Comparison of ENCODE assay signal across 1 cellular context in genomic region chr9:129124507-129125069, GRCh38.
TF ChIP-seq lines count a peak whose summit lies in the region.

No MANE protein-coding gene starts in this region.

TF ChIP-seq in WTC11, 78 proteins besides CTCF, POLR2A, EP300 and RAD21:
- no peak for TF ChIP-seq IRF2 (CRISPR knock-in tag; IDR thresholded peaks at IDR 0.05; ENCODE audit: borderline replicate concordance, low read depth)
- TF ChIP-seq NR2C2 (CRISPR knock-in tag; IDR thresholded peaks at IDR 0.05): no peak
- TF ChIP-seq, protein P1, sequence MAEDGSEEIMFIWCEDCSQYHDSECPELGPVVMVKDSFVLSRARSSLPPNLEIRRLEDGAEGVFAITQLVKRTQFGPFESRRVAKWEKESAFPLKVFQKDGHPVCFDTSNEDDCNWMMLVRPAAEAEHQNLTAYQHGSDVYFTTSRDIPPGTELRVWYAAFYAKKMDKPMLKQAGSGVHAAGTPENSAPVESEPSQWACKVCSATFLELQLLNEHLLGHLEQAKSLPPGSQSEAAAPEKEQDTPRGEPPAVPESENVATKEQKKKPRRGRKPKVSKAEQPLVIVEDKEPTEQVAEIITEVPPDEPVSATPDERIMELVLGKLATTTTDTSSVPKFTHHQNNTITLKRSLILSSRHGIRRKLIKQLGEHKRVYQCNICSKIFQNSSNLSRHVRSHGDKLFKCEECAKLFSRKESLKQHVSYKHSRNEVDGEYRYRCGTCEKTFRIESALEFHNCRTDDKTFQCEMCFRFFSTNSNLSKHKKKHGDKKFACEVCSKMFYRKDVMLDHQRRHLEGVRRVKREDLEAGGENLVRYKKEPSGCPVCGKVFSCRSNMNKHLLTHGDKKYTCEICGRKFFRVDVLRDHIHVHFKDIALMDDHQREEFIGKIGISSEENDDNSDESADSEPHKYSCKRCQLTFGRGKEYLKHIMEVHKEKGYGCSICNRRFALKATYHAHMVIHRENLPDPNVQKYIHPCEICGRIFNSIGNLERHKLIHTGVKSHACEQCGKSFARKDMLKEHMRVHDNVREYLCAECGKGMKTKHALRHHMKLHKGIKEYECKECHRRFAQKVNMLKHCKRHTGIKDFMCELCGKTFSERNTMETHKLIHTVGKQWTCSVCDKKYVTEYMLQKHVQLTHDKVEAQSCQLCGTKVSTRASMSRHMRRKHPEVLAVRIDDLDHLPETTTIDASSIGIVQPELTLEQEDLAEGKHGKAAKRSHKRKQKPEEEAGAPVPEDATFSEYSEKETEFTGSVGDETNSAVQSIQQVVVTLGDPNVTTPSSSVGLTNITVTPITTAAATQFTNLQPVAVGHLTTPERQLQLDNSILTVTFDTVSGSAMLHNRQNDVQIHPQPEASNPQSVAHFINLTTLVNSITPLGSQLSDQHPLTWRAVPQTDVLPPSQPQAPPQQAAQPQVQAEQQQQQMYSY (CRISPR knock-in tag; IDR thresholded peaks at IDR 0.05): no peak
- TF ChIP-seq ZNF219 (CRISPR knock-in tag; IDR thresholded peaks at IDR 0.05; ENCODE audit: borderline replicate concordance): no peak
- TF ChIP-seq ZNF138 (CRISPR knock-in tag; conservative IDR thresholded peaks at IDR 0.05): no peak
- TF ChIP-seq KAT7 (CRISPR knock-in tag; IDR thresholded peaks at IDR 0.05; ENCODE audit: borderline replicate concordance): no peak
- TF ChIP-seq NFE2L1 (CRISPR knock-in tag; IDR thresholded peaks at IDR 0.05): no peak
- TF ChIP-seq SP1 (CRISPR knock-in tag; conservative IDR thresholded peaks at IDR 0.05): no peak
- TF ChIP-seq GRHL2 (CRISPR knock-in tag; IDR thresholded peaks at IDR 0.05; ENCODE audit: insufficient replicate concordance, severe bottlenecking): no peak
- no peak for TF ChIP-seq ATF3 (CRISPR knock-in tag; conservative IDR thresholded peaks at IDR 0.05)
- TF ChIP-seq, protein P2, sequence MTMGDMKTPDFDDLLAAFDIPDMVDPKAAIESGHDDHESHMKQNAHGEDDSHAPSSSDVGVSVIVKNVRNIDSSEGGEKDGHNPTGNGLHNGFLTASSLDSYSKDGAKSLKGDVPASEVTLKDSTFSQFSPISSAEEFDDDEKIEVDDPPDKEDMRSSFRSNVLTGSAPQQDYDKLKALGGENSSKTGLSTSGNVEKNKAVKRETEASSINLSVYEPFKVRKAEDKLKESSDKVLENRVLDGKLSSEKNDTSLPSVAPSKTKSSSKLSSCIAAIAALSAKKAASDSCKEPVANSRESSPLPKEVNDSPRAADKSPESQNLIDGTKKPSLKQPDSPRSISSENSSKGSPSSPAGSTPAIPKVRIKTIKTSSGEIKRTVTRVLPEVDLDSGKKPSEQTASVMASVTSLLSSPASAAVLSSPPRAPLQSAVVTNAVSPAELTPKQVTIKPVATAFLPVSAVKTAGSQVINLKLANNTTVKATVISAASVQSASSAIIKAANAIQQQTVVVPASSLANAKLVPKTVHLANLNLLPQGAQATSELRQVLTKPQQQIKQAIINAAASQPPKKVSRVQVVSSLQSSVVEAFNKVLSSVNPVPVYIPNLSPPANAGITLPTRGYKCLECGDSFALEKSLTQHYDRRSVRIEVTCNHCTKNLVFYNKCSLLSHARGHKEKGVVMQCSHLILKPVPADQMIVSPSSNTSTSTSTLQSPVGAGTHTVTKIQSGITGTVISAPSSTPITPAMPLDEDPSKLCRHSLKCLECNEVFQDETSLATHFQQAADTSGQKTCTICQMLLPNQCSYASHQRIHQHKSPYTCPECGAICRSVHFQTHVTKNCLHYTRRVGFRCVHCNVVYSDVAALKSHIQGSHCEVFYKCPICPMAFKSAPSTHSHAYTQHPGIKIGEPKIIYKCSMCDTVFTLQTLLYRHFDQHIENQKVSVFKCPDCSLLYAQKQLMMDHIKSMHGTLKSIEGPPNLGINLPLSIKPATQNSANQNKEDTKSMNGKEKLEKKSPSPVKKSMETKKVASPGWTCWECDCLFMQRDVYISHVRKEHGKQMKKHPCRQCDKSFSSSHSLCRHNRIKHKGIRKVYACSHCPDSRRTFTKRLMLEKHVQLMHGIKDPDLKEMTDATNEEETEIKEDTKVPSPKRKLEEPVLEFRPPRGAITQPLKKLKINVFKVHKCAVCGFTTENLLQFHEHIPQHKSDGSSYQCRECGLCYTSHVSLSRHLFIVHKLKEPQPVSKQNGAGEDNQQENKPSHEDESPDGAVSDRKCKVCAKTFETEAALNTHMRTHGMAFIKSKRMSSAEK (CRISPR knock-in tag; IDR thresholded peaks at IDR 0.05; ENCODE audit: borderline replicate concordance): no peak
- no peak for TF ChIP-seq ZBTB21 (CRISPR knock-in tag; IDR thresholded peaks at IDR 0.05; ENCODE audit: borderline replicate concordance)
- TF ChIP-seq, protein P3, sequence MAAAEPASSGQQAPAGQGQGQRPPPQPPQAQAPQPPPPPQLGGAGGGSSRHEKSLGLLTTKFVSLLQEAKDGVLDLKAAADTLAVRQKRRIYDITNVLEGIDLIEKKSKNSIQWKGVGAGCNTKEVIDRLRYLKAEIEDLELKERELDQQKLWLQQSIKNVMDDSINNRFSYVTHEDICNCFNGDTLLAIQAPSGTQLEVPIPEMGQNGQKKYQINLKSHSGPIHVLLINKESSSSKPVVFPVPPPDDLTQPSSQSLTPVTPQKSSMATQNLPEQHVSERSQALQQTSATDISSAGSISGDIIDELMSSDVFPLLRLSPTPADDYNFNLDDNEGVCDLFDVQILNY (CRISPR knock-in tag; IDR thresholded peaks at IDR 0.05): no peak
- no peak for TF ChIP-seq SMAD3 (CRISPR knock-in tag; IDR thresholded peaks at IDR 0.05; ENCODE audit: borderline replicate concordance)
- TF ChIP-seq ZNF396 (CRISPR knock-in tag; IDR thresholded peaks at IDR 0.05; ENCODE audit: borderline replicate concordance): no peak
- no peak for TF ChIP-seq MLX (CRISPR knock-in tag; IDR thresholded peaks at IDR 0.05)
- TF ChIP-seq TCF7 (CRISPR knock-in tag; IDR thresholded peaks at IDR 0.05; ENCODE audit: low read depth): no peak
- TF ChIP-seq ATF6 (CRISPR knock-in tag; IDR thresholded peaks at IDR 0.05): no peak
- TF ChIP-seq CREM (CRISPR knock-in tag; IDR thresholded peaks at IDR 0.05): no peak
- TF ChIP-seq, protein P4, sequence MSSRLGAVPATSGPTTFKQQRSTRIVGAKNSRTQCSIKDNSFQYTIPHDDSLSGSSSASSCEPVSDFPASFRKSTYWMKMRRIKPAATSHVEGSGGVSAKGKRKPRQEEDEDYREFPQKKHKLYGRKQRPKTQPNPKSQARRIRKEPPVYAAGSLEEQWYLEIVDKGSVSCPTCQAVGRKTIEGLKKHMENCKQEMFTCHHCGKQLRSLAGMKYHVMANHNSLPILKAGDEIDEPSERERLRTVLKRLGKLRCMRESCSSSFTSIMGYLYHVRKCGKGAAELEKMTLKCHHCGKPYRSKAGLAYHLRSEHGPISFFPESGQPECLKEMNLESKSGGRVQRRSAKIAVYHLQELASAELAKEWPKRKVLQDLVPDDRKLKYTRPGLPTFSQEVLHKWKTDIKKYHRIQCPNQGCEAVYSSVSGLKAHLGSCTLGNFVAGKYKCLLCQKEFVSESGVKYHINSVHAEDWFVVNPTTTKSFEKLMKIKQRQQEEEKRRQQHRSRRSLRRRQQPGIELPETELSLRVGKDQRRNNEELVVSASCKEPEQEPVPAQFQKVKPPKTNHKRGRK (CRISPR knock-in tag; IDR thresholded peaks at IDR 0.05; ENCODE audit: borderline replicate concordance): no peak
TF ChIP-seq in WTC11: peak in this region for 0.
